In genomic region chr3:103218146-103218545, GRCh38 we compare ENCODE assay signal across 12 cellular contexts.
DNase-seq lines count a peak whose midpoint lies in the region; ATAC-seq and TF ChIP-seq lines count a peak whose summit lies in the region.
"Had no signal": no experiment of that assay in that cellular context is flagged by ENCODE, and none has a peak within 500 bp of the region (broad histone marks: within the 10 kb centered on the region; RNA-seq: fewer than 3 reads in every experiment).

No MANE protein-coding gene starts in this region.

- ATAC-seq in GM19035 (IDR thresholded peaks at IDR 0.05; ENCODE audit: unreplicated experiment) (peak; percentile 99), HG02571 (IDR thresholded peaks at IDR 0.05; ENCODE audit: unreplicated experiment) (peak; percentile 100), HG03442 (IDR thresholded peaks at IDR 0.05; ENCODE audit: unreplicated experiment) (peak; percentile 99), left ventricle myocardium superior (no peak)
- ATAC-seq: HepG2 had no signal

- H3K4me3 Mint-ChIP-seq in nephron progenitor cell = no peak overlapping the region
- H3K4me3 Mint-ChIP-seq: activated T-cell treated with anti-CD3 and anti-CD28 coated beads, Interleukin-2, amount 50 U/mL, for 72 hours had no signal

- H3K27me3 Mint-ChIP-seq in nephron progenitor cell (ENCODE audit: low read depth, poor library complexity) = no peaks in the 10 kb centered on the region

- TF ChIP-seq CTCF in nephron progenitor cell (IDR thresholded peaks at IDR 0.05) = no peak

- H3K4me1 Mint-ChIP-seq in nephron progenitor cell = no peaks in the 10 kb centered on the region

- intact Hi-C loops in left ventricle myocardium superior (cut with micrococcal nuclease) = no loop called here

- peak overlapping the region; percentile 20 for H3K27ac Mint-ChIP-seq in nephron progenitor cell
- H3K27ac Mint-ChIP-seq: activated T-cell treated with anti-CD3 and anti-CD28 coated beads, Interleukin-2, amount 50 U/mL, for 72 hours had no signal

- no peak for DNase-seq in nephron progenitor cell
- DNase-seq in left ventricle myocardium superior = no peak
- DNase-seq in NCI-H1694 treated with DMSO at 0.1 percent for 48 hours (lab: John Stamatoyannopoulos, UW) = no peak
- no peak for DNase-seq in inferior parietal cortex (ENCODE audit: extremely low spot score)
- DNase-seq in globus pallidus (ENCODE audit: low spot score) = no peak
- DNase-seq: activated T-cell treated with anti-CD3 and anti-CD28 coated beads, Interleukin-2, amount 50 U/mL, for 72 hours; cortex of kidney; NCI-H510A treated with DMSO at 0.1 percent for 48 hours had no signal

- no peaks in the 10 kb centered on the region for H3K36me3 Mint-ChIP-seq in nephron progenitor cell (ENCODE audit: low read depth)

- peaks cover 6% of the 10 kb centered on the region for H3K9me3 Mint-ChIP-seq in nephron progenitor cell
